Comparison of ENCODE assay signal across 1 cellular context in the genomic region with DNA sequence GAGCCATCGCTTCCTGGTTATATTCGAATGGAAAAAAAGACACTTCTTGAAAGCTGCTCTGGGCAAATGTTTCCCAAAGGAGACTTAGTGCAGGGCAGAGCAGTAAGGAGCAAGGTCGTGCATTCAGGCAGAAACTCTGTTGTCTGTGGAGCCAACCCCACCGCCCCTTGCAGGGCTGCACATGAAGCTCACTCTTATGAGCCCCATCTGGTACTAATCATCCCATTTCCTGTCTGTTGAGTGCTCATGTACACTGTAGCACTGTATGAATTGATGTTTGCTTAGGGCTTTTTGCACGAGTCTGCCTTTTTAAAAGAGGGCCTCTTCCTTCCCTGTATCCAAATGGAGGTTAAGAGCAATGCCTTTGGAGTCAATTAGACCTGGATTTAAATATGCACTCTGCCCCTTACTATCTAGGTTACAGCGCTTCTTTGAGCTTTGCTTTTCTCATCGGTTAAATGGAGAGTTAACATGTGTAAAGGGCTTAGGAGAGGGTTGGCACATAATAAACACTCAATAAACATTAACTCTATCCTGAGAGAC.
TF ChIP-seq lines count a peak whose summit lies in the region.

No MANE protein-coding gene starts in this region.

TF ChIP-seq in GM12878, 131 proteins besides CTCF, POLR2A, EP300 and RAD21 (continued from another document):
- TF ChIP-seq, protein P1, sequence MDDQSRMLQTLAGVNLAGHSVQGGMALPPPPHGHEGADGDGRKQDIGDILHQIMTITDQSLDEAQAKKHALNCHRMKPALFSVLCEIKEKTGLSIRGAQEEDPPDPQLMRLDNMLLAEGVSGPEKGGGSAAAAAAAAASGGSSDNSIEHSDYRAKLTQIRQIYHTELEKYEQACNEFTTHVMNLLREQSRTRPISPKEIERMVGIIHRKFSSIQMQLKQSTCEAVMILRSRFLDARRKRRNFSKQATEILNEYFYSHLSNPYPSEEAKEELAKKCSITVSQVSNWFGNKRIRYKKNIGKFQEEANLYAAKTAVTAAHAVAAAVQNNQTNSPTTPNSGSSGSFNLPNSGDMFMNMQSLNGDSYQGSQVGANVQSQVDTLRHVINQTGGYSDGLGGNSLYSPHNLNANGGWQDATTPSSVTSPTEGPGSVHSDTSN (IDR thresholded peaks at IDR 0.05; ENCODE audit: insufficient replicate concordance, low read depth, low read length): no peak
- TF ChIP-seq NR2F1 (conservative IDR thresholded peaks at IDR 0.05) (no peak), NBN (IDR thresholded peaks at IDR 0.05) (no peak), YY1 (IDR thresholded peaks at IDR 0.05; ENCODE audit: low read depth, low read length) (no peak), SRF (IDR thresholded peaks at IDR 0.05; ENCODE audit: low read depth in 2 of 2, low read length in 2 of 2) (no peak)
- TF ChIP-seq, protein P2, sequence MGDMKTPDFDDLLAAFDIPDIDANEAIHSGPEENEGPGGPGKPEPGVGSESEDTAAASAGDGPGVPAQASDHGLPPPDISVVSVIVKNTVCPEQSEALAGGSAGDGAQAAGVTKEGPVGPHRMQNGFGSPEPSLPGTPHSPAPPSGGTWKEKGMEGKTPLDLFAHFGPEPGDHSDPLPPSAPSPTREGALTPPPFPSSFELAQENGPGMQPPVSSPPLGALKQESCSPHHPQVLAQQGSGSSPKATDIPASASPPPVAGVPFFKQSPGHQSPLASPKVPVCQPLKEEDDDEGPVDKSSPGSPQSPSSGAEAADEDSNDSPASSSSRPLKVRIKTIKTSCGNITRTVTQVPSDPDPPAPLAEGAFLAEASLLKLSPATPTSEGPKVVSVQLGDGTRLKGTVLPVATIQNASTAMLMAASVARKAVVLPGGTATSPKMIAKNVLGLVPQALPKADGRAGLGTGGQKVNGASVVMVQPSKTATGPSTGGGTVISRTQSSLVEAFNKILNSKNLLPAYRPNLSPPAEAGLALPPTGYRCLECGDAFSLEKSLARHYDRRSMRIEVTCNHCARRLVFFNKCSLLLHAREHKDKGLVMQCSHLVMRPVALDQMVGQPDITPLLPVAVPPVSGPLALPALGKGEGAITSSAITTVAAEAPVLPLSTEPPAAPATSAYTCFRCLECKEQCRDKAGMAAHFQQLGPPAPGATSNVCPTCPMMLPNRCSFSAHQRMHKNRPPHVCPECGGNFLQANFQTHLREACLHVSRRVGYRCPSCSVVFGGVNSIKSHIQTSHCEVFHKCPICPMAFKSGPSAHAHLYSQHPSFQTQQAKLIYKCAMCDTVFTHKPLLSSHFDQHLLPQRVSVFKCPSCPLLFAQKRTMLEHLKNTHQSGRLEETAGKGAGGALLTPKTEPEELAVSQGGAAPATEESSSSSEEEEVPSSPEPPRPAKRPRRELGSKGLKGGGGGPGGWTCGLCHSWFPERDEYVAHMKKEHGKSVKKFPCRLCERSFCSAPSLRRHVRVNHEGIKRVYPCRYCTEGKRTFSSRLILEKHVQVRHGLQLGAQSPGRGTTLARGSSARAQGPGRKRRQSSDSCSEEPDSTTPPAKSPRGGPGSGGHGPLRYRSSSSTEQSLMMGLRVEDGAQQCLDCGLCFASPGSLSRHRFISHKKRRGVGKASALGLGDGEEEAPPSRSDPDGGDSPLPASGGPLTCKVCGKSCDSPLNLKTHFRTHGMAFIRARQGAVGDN (IDR thresholded peaks at IDR 0.05): no peak
- TF ChIP-seq, protein P3, sequence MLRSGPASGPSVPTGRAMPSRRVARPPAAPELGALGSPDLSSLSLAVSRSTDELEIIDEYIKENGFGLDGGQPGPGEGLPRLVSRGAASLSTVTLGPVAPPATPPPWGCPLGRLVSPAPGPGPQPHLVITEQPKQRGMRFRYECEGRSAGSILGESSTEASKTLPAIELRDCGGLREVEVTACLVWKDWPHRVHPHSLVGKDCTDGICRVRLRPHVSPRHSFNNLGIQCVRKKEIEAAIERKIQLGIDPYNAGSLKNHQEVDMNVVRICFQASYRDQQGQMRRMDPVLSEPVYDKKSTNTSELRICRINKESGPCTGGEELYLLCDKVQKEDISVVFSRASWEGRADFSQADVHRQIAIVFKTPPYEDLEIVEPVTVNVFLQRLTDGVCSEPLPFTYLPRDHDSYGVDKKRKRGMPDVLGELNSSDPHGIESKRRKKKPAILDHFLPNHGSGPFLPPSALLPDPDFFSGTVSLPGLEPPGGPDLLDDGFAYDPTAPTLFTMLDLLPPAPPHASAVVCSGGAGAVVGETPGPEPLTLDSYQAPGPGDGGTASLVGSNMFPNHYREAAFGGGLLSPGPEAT (IDR thresholded peaks at IDR 0.05; ENCODE audit: low read depth): no peak
TF ChIP-seq in GM12878: peak in this region for 0.
